ENCODE assay signal across 17 cellular contexts in genomic region chr4:70759126-70759525, GRCh38.
A peak's percentile ranks its signal among the peaks of the same experiment; 100 is the strongest.
DNase-seq lines count a peak whose midpoint lies in the region; ATAC-seq lines count a peak whose summit lies in the region.
"Had no signal": no experiment of that assay in that cellular context is flagged by ENCODE, and none has a peak within 500 bp of the region (broad histone marks: within the 10 kb centered on the region; RNA-seq: fewer than 3 reads in every experiment).

No MANE protein-coding gene starts in this region.

- H3K27me3 Mint-ChIP-seq in activated naive CD4-positive, alpha-beta T cell treated with anti-CD3 and anti-CD28 coated beads, Interleukin-2, amount 50 U/mL, for 24 hours, result no peaks in the 10 kb centered on the region
- H3K27me3 Mint-ChIP-seq in effector memory CD8-positive, alpha-beta T cell, result no peaks in the 10 kb centered on the region

- ATAC-seq in effector memory CD8-positive, alpha-beta T cell (replicated peaks), result no peak
- ATAC-seq in GM21619 (IDR thresholded peaks at IDR 0.05; ENCODE audit: unreplicated experiment), result no peak
- ATAC-seq: activated naive CD4-positive, alpha-beta T cell treated with anti-CD3 and anti-CD28 coated beads, Interleukin-2, amount 50 U/mL, for 72 hours had no signal

- peaks cover 0 to 18% (median 11%) of the 10 kb centered on the region in 5 donors for H3K4me1 ChIP-seq in subcutaneous abdominal adipose tissue (ENCODE audit: control insufficient read depth in 5 of 5, insufficient read depth in 5 of 5, low read length in 5 of 5)

- H3K27ac Mint-ChIP-seq in activated naive CD4-positive, alpha-beta T cell treated with anti-CD3 and anti-CD28 coated beads, Interleukin-2, amount 50 U/mL, for 24 hours, result no peak overlapping the region
- peak overlapping the region in 1 of 2 donors; percentile 81 for H3K27ac Mint-ChIP-seq in effector memory CD8-positive, alpha-beta T cell
- H3K27ac Mint-ChIP-seq: activated naive CD4-positive, alpha-beta T cell treated with anti-CD3 and anti-CD28 coated beads, Interleukin-2, amount 50 U/mL, for 72 hours had no signal

- no peaks in the 10 kb centered on the region for H3K27me3 ChIP-seq in subcutaneous abdominal adipose tissue (ENCODE audit: control insufficient read depth in 5 of 5, insufficient read depth in 4 of 5, low read length in 5 of 5)
- H3K27me3 ChIP-seq: uterus had no signal

- peak overlapping the region in 3 of 5 donors; percentile 16 to 35 (median 23) for H3K4me3 ChIP-seq in subcutaneous abdominal adipose tissue (ENCODE audit: low read depth in 1 of 5, low read length in 5 of 5)
- H3K4me3 ChIP-seq: uterus had no signal

- no peak for DNase-seq in activated naive CD4-positive, alpha-beta T cell treated with Interleukin-2 at 50 U/mL for 16 hours
- no peak for DNase-seq in effector memory CD8-positive, alpha-beta T cell
- no peak for DNase-seq in AG08396 (ENCODE audit: low spot score)
- DNase-seq in NCI-H345 treated with DMSO at 0.1 percent for 48 hours (lab: John Stamatoyannopoulos, UW; ENCODE audit: unreplicated experiment), result no peak
- DNase-seq: activated CD4-positive, alpha-beta T cell treated with anti-CD3 and anti-CD28 coated beads, Interleukin-2, amount 50 U/mL, for 1 hour; activated CD8-positive, alpha-beta memory T cell treated with anti-CD3 and anti-CD28 coated beads, Interleukin-2, amount 50 U/mL, for 48 hours; DMS79 treated with DMSO at 0.1 percent for 48 hours; NCI-H2029 treated with DMSO at 0.1 percent for 48 hours; NK-92 treated with Interleukin-12 subunit alpha and Interleukin-12 subunit beta, amount 100 ng/mL, for 24 hours; substantia nigra; uterus had no signal

- H3K4me1 Mint-ChIP-seq in activated naive CD4-positive, alpha-beta T cell treated with anti-CD3 and anti-CD28 coated beads, Interleukin-2, amount 50 U/mL, for 24 hours, result peaks cover 19% of the 10 kb centered on the region
- H3K4me1 Mint-ChIP-seq in effector memory CD8-positive, alpha-beta T cell (ENCODE audit: low read depth in 2 of 2), result peaks cover 11 to 18% of the 10 kb centered on the region in 2 donors

- no peaks in the 10 kb centered on the region for H3K9me3 Mint-ChIP-seq in activated naive CD4-positive, alpha-beta T cell treated with anti-CD3 and anti-CD28 coated beads, Interleukin-2, amount 50 U/mL, for 24 hours
- H3K9me3 Mint-ChIP-seq in effector memory CD8-positive, alpha-beta T cell, result no peaks in the 10 kb centered on the region
- H3K9me3 Mint-ChIP-seq: activated naive CD4-positive, alpha-beta T cell treated with anti-CD3 and anti-CD28 coated beads, Interleukin-2, amount 50 U/mL, for 72 hours had no signal

- H3K9me3 ChIP-seq in KOPT-K1 (ENCODE audit: insufficient read depth, low read length, poor library complexity, severe bottlenecking) (peaks cover 7% of the 10 kb centered on the region), subcutaneous abdominal adipose tissue (ENCODE audit: control insufficient read depth in 5 of 5, low read length in 5 of 5) (no peaks in the 10 kb centered on the region)
- H3K9me3 ChIP-seq: uterus had no signal

- H3K9ac ChIP-seq in subcutaneous abdominal adipose tissue (ENCODE audit: low read length in 5 of 5), result no peak overlapping the region

- H3K27ac ChIP-seq in KOPT-K1 (ENCODE audit: low read depth, low read length, poor library complexity, severe bottlenecking) (peak overlapping the region; percentile 46), subcutaneous abdominal adipose tissue (ENCODE audit: low read depth, low read length) (no peak overlapping the region)
- H3K27ac ChIP-seq: HL-60, uterus had no signal

- H3K4me3 Mint-ChIP-seq in activated naive CD4-positive, alpha-beta T cell treated with anti-CD3 and anti-CD28 coated beads, Interleukin-2, amount 50 U/mL, for 24 hours, result peak overlapping the region; percentile 55
- H3K4me3 Mint-ChIP-seq in effector memory CD8-positive, alpha-beta T cell, result peak overlapping the region; percentile 23 to 42

- H3K36me3 ChIP-seq in KOPT-K1 (ENCODE audit: insufficient read depth, low read length), result peaks cover 16% of the 10 kb centered on the region
- peaks cover 2 to 12% (median 7%) of the 10 kb centered on the region in 5 donors for H3K36me3 ChIP-seq in subcutaneous abdominal adipose tissue (ENCODE audit: control insufficient read depth in 5 of 5, insufficient read depth in 5 of 5, low read length in 5 of 5)
- H3K36me3 ChIP-seq: uterus had no signal

- peaks cover 13% of the 10 kb centered on the region for H3K36me3 Mint-ChIP-seq in activated naive CD4-positive, alpha-beta T cell treated with anti-CD3 and anti-CD28 coated beads, Interleukin-2, amount 50 U/mL, for 24 hours
- no peaks in the 10 kb centered on the region for H3K36me3 Mint-ChIP-seq in effector memory CD8-positive, alpha-beta T cell (ENCODE audit: insufficient read depth)
